Comparison of ENCODE assay signal across 20 cellular contexts in the genomic region with DNA sequence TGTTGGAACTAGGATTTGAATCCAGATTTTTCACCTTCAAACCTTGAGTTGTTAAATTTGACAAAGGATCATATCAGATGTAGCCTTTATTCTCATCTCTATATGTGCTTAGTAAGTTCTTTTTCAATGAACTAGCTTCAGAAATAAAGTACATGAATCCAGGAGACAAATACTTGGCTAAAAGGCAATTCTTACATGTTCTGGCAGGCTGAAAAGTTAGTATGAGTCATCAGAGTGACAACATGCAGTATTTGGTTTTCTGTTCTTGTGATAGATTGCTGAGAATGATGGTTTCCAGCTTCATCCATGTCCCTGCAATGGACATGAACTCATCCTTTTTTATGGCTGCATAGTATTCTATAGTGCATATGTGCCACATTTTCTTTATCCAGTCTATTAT. TPM values are rescaled to one million over a fixed set of nuclear protein-coding genes. Genes with fewer than 3 reads are reported as not detected.
"Had no signal": no experiment of that assay in that cellular context is flagged by ENCODE, and none has a peak within 500 bp of the region (broad histone marks: within the 10 kb centered on the region; RNA-seq: fewer than 3 reads in every experiment).

No MANE protein-coding gene starts in this region.

- H3K27me3 Mint-ChIP-seq: activated CD8-positive, alpha-beta memory T cell treated with anti-CD3 and anti-CD28 coated beads, Interleukin-2, amount 10 ng/mL, durations not matched to agents 7 days and 5 days; activated naive CD8-positive, alpha-beta T cell treated with anti-CD3 and anti-CD28 coated beads for 36 hours; T-helper 17 cell had no signal

- ATAC-seq: activated CD8-positive, alpha-beta memory T cell treated with anti-CD3 and anti-CD28 coated beads, Interleukin-2, amount 10 ng/mL, durations not matched to agents 7 days and 5 days; activated T-cell treated with anti-CD3 and anti-CD28 coated beads, Interleukin-2, amount 50 U/mL, for 4 hours; gastrocnemius medialis; heart right ventricle; T-helper 17 cell; upper lobe of right lung had no signal

- H3K36me3 Mint-ChIP-seq: activated CD8-positive, alpha-beta memory T cell treated with anti-CD3 and anti-CD28 coated beads, Interleukin-2, amount 10 ng/mL, durations not matched to agents 7 days and 5 days; activated naive CD8-positive, alpha-beta T cell treated with anti-CD3 and anti-CD28 coated beads for 36 hours had no signal

- H3K4me1 Mint-ChIP-seq: activated CD8-positive, alpha-beta memory T cell treated with anti-CD3 and anti-CD28 coated beads, Interleukin-2, amount 10 ng/mL, durations not matched to agents 7 days and 5 days; activated naive CD8-positive, alpha-beta T cell treated with anti-CD3 and anti-CD28 coated beads for 36 hours; T-helper 17 cell had no signal

- H3K27ac Mint-ChIP-seq: activated CD8-positive, alpha-beta memory T cell treated with anti-CD3 and anti-CD28 coated beads, Interleukin-2, amount 10 ng/mL, durations not matched to agents 7 days and 5 days; activated naive CD8-positive, alpha-beta T cell treated with anti-CD3 and anti-CD28 coated beads for 36 hours; nephron; T-helper 17 cell had no signal

- H3K9me3 Mint-ChIP-seq: nephron had no signal

- H3K4me3 ChIP-seq: gastrocnemius medialis, heart right ventricle, left ventricle myocardium inferior, prostate gland, right lobe of liver, upper lobe of right lung had no signal

- DNase-seq: activated CD8-positive, alpha-beta memory T cell treated with anti-CD3 and anti-CD28 coated beads, Interleukin-2, amount 10 ng/mL, durations not matched to agents 7 days and 5 days; activated gamma-delta T cell treated with Interleukin-2 at 50 U/mL for 16 hours; activated naive CD8-positive, alpha-beta T cell treated with anti-CD3 and anti-CD28 coated beads for 36 hours; activated T-cell treated with anti-CD3 and anti-CD28 coated beads, Interleukin-2, amount 50 U/mL, for 4 hours; aorta; caudate nucleus; effector memory CD4-positive, alpha-beta T cell; gastrocnemius medialis; heart right ventricle; islet precursor cell; left ventricle myocardium inferior; mesendoderm; occipital lobe; right lobe of liver; stimulated activated CD4-positive, alpha-beta T cell treated with anti-CD3 and anti-CD28 coated beads, Interleukin-12 subunit alpha, Interleukin-12 subunit beta, amount 100 ng/mL, for 4 hours; stimulated activated naive CD4-positive, alpha-beta T cell treated with Interleukin-2 at 50 U/mL for 16 hours; T-helper 17 cell; upper lobe of right lung had no signal

- H3K4me3 Mint-ChIP-seq: activated CD8-positive, alpha-beta memory T cell treated with anti-CD3 and anti-CD28 coated beads, Interleukin-2, amount 10 ng/mL, durations not matched to agents 7 days and 5 days; activated naive CD8-positive, alpha-beta T cell treated with anti-CD3 and anti-CD28 coated beads for 36 hours; activated T-cell treated with anti-CD3 and anti-CD28 coated beads, Interleukin-2, amount 50 U/mL, for 4 hours; nephron; T-helper 17 cell had no signal

RNA-seq across cellular contexts. Expression of gene BBOX1, which starts 40.4 kb away (rescaled TPM):
- total RNA-seq: activated CD8-positive, alpha-beta memory T cell treated with anti-CD3 and anti-CD28 coated beads, Interleukin-2, amount 10 ng/mL, durations not matched to agents 7 days and 5 days; activated naive CD8-positive, alpha-beta T cell treated with anti-CD3 and anti-CD28 coated beads for 36 hours; activated T-cell treated with anti-CD3 and anti-CD28 coated beads, Interleukin-2, amount 50 U/mL, for 4 hours; left ventricle myocardium inferior; T-helper 17 cell; upper lobe of right lung had no signal
- polyA plus RNA-seq: heart right ventricle had no signal
